ENCODE assay signal across 8 cellular contexts in genomic region chr6:46129301-46129633, GRCh38. TPM values are rescaled to one million over a fixed set of nuclear protein-coding genes. Genes with fewer than 3 reads are reported as not detected.
A peak's percentile ranks its signal among the peaks of the same experiment; 100 is the strongest.
DNase-seq lines count a peak whose midpoint lies in the region; ATAC-seq and TF ChIP-seq lines count a peak whose summit lies in the region.

No MANE protein-coding gene starts in this region.

- peaks cover 21% of the 10 kb centered on the region for H3K4me1 Mint-ChIP-seq in activated T-cell treated with anti-CD3 and anti-CD28 coated beads, Interleukin-2, amount 50 U/mL, for 72 hours (ENCODE audit: low read depth)
- H3K4me1 Mint-ChIP-seq in activated naive CD8-positive, alpha-beta T cell (ENCODE audit: low read depth), result peaks cover 42% of the 10 kb centered on the region

- TF ChIP-seq CTCF in tibial artery (IDR thresholded peaks at IDR 0.05), result no peak

- no peaks in the 10 kb centered on the region for H3K36me3 ChIP-seq in tibial artery

- H3K4me1 ChIP-seq in tibial artery, result peaks cover 0 to 12% (median 4%) of the 10 kb centered on the region in 4 donors

- H3K4me3 Mint-ChIP-seq in activated T-cell treated with anti-CD3 and anti-CD28 coated beads, Interleukin-2, amount 50 U/mL, for 72 hours, result peak overlapping the region; percentile 95 to 97
- peak overlapping the region; percentile 96 for H3K4me3 Mint-ChIP-seq in activated naive CD8-positive, alpha-beta T cell

- H3K27me3 Mint-ChIP-seq in activated T-cell treated with anti-CD3 and anti-CD28 coated beads, Interleukin-2, amount 50 U/mL, for 72 hours (ENCODE audit: low read depth), result no peaks in the 10 kb centered on the region
- no peaks in the 10 kb centered on the region for H3K27me3 Mint-ChIP-seq in activated naive CD8-positive, alpha-beta T cell

- intact Hi-C loops in left colon (cut with DNase I, micrococcal nuclease) (no loop called here), tibial artery (cut with DNase I; ENCODE audit: low total_unique reads) (no loop called here)

- H3K27me3 ChIP-seq in tibial artery, result no peaks in the 10 kb centered on the region

- DNase-seq in activated T-cell treated with anti-CD3 and anti-CD28 coated beads, Interleukin-2, amount 50 U/mL, for 72 hours, result no peak
- no peak for DNase-seq in activated T-cell treated with anti-CD3 and anti-CD28 coated beads, Interleukin-2, amount 50 U/mL, for 1 hour
- DNase-seq in left colon (no peak), tibial artery (no peak)
- no peak for DNase-seq in stimulated activated CD4-positive, alpha-beta T cell treated with anti-CD3 and anti-CD28 coated beads, Interleukin-1b, Interleukin-23, amount 100 ng/mL, for 48 hours
- DNase-seq in stimulated activated naive CD4-positive, alpha-beta T cell treated with Interleukin-2 at 50 U/mL for 16 hours (lab: John Stamatoyannopoulos, UW), result no peak

- peaks cover 0 to 5% of the 10 kb centered on the region in 2 donors for H3K36me3 Mint-ChIP-seq in activated T-cell treated with anti-CD3 and anti-CD28 coated beads, Interleukin-2, amount 50 U/mL, for 72 hours (ENCODE audit: insufficient read depth in 2 of 2)
- peaks cover 1% of the 10 kb centered on the region for H3K36me3 Mint-ChIP-seq in activated naive CD8-positive, alpha-beta T cell

- ATAC-seq in activated T-cell treated with anti-CD3 and anti-CD28 coated beads, Interleukin-2, amount 50 U/mL, for 72 hours (replicated peaks in 1 of 2), result peak; percentile 18 to 23
- ATAC-seq in HG03108 (IDR thresholded peaks at IDR 0.05; ENCODE audit: unreplicated experiment), result peak; percentile 9
- ATAC-seq in left colon, result peak; percentile 46

- no peaks in the 10 kb centered on the region for H3K9me3 Mint-ChIP-seq in activated T-cell treated with anti-CD3 and anti-CD28 coated beads, Interleukin-2, amount 50 U/mL, for 72 hours
- H3K9me3 Mint-ChIP-seq in activated naive CD8-positive, alpha-beta T cell (ENCODE audit: low read depth), result no peaks in the 10 kb centered on the region

- H3K9me3 ChIP-seq in tibial artery, result no peaks in the 10 kb centered on the region

- H3K27ac ChIP-seq in tibial artery, result peak overlapping the region; percentile 91 to 97

- H3K27ac Mint-ChIP-seq in activated T-cell treated with anti-CD3 and anti-CD28 coated beads, Interleukin-2, amount 50 U/mL, for 72 hours, result peak overlapping the region; percentile 68
- H3K27ac Mint-ChIP-seq in activated naive CD8-positive, alpha-beta T cell, result peak overlapping the region; percentile 85

- H3K4me3 ChIP-seq in tibial artery, result peak overlapping the region; percentile 90 to 98

RNA-seq across cellular contexts. Expression of gene ENPP4, which starts 0.5 kb away (rescaled TPM):
- 1 to 10 TPM; 5.8 to 6.9 TPM for total RNA-seq in activated T-cell treated with anti-CD3 and anti-CD28 coated beads, Interleukin-2, amount 50 U/mL, for 72 hours
- 10 to 100 TPM; 19.1 to 26.3 TPM for total RNA-seq in left colon

RNA-seq across cellular contexts. Expression of gene ENPP5, which starts 41.5 kb away (rescaled TPM):
- under 1 TPM; 0.16 to 0.43 TPM for total RNA-seq in activated T-cell treated with anti-CD3 and anti-CD28 coated beads, Interleukin-2, amount 50 U/mL, for 72 hours
- 1 to 10 TPM; 3.4 to 3.5 TPM for total RNA-seq in left colon
